Comparison of ENCODE assay signal across 14 cellular contexts in genomic region chr7:2621948-2622640, GRCh38. TPM values are rescaled to one million over a fixed set of nuclear protein-coding genes. Genes with fewer than 3 reads are reported as not detected.
DNase-seq lines count a peak whose midpoint lies in the region; ATAC-seq and TF ChIP-seq lines count a peak whose summit lies in the region.
"Had no signal": no experiment of that assay in that cellular context is flagged by ENCODE, and none has a peak within 500 bp of the region (broad histone marks: within the 10 kb centered on the region; RNA-seq: fewer than 3 reads in every experiment).

No MANE protein-coding gene starts in this region.

- H3K79me2 ChIP-seq in GM23338 (replicated peaks; ENCODE audit: insufficient read depth) = no peaks in the 10 kb centered on the region
- H3K79me2 ChIP-seq in neural progenitor cell (ENCODE audit: low read depth) = no peaks in the 10 kb centered on the region

- H3K4me3 ChIP-seq in GM23338 (no peak overlapping the region), endodermal cell (ENCODE audit: low read length) (no peak overlapping the region), neural progenitor cell (no peak overlapping the region)
- H3K4me3 ChIP-seq: adrenal gland, MG63 had no signal

- H3K4me1 Mint-ChIP-seq in GM23338 = peaks cover 29% of the 10 kb centered on the region
- peaks cover 27% of the 10 kb centered on the region for H3K4me1 Mint-ChIP-seq in endodermal cell
- peaks cover 57% of the 10 kb centered on the region for H3K4me1 Mint-ChIP-seq in neural progenitor cell
- no peaks in the 10 kb centered on the region for H3K4me1 Mint-ChIP-seq in activated naive CD4-positive, alpha-beta T cell treated with anti-CD3 and anti-CD28 coated beads for 36 hours (ENCODE audit: low read depth)

- H3K27ac Mint-ChIP-seq in GM23338 (peak overlapping the region; percentile 85), endodermal cell (peak overlapping the region; percentile 84), neural progenitor cell (peak overlapping the region; percentile 83)
- H3K27ac Mint-ChIP-seq in activated naive CD4-positive, alpha-beta T cell treated with anti-CD3 and anti-CD28 coated beads for 36 hours = no peak overlapping the region
- H3K27ac Mint-ChIP-seq: CD8-positive, alpha-beta T cell; naive thymus-derived CD8-positive, alpha-beta T cell had no signal

- H3K4me1 ChIP-seq in GM23338 (ENCODE audit: insufficient read depth) = peaks cover 13% of the 10 kb centered on the region
- H3K4me1 ChIP-seq in endodermal cell (ENCODE audit: control insufficient read depth, insufficient read depth, low read length) = peaks cover 9% of the 10 kb centered on the region
- peaks cover 28% of the 10 kb centered on the region for H3K4me1 ChIP-seq in neural progenitor cell

- DNase-seq in GM23338 (ENCODE audit: low spot score) (peak; percentile 79), NCI-H1092 treated with DMSO at 0.1 percent for 48 hours (lab: John Stamatoyannopoulos, UW) (peak; percentile 36), endodermal cell (peak; percentile 91), neural progenitor cell (ENCODE audit: low spot score) (peak; percentile 70), GDM1 (lab: John Stamatoyannopoulos, UW) (no peak)
- DNase-seq in activated naive CD4-positive, alpha-beta T cell treated with anti-CD3 and anti-CD28 coated beads for 36 hours = no peak
- DNase-seq: CD8-positive, alpha-beta T cell; cortex of kidney; foreskin fibroblast; MG63; naive thymus-derived CD8-positive, alpha-beta T cell; NCI-H446 treated with DMSO at 0.1 percent for 48 hours had no signal

- peak overlapping the region; percentile 84 for H2AFZ ChIP-seq in GM23338
- H2AFZ ChIP-seq in neural progenitor cell (replicated peaks) = no peak overlapping the region

- H3K9me3 ChIP-seq in endodermal cell (ENCODE audit: control insufficient read depth, low read length) (no peaks in the 10 kb centered on the region), neural progenitor cell (ENCODE audit: low read depth) (no peaks in the 10 kb centered on the region)
- H3K9me3 ChIP-seq: adrenal gland, MG63 had no signal

- H4K20me1 ChIP-seq in GM23338 (replicated peaks; ENCODE audit: insufficient read depth) (no peaks in the 10 kb centered on the region), neural progenitor cell (ENCODE audit: low read depth) (no peaks in the 10 kb centered on the region)

- CTCF ChIA-PET in activated naive CD4-positive, alpha-beta T cell treated with anti-CD3 and anti-CD28 coated beads for 36 hours (lab: Charles Lee) = no interaction called here

- H3K36me3 Mint-ChIP-seq in GM23338 (ENCODE audit: low read depth) (no peaks in the 10 kb centered on the region), endodermal cell (ENCODE audit: low read depth) (no peaks in the 10 kb centered on the region), neural progenitor cell (no peaks in the 10 kb centered on the region)
- no peaks in the 10 kb centered on the region for H3K36me3 Mint-ChIP-seq in activated naive CD4-positive, alpha-beta T cell treated with anti-CD3 and anti-CD28 coated beads for 36 hours (ENCODE audit: low read depth)
- H3K36me3 Mint-ChIP-seq: CD8-positive, alpha-beta T cell; naive thymus-derived CD8-positive, alpha-beta T cell had no signal

- ATAC-seq in GM23338 (peak; percentile 65), GM21515 (IDR thresholded peaks at IDR 0.05; ENCODE audit: unreplicated experiment) (no peak)
- ATAC-seq: CD8-positive, alpha-beta T cell; naive thymus-derived CD8-positive, alpha-beta T cell had no signal

- no peaks in the 10 kb centered on the region for H3K9me2 ChIP-seq in GM23338 (ENCODE audit: insufficient read depth)

- H3F3A ChIP-seq in GM23338 (replicated peaks; ENCODE audit: low read depth) = peaks cover 17% of the 10 kb centered on the region; the same call in 1 of the 2 replicates
- H3F3A ChIP-seq in neural progenitor cell (ENCODE audit: low read depth) = peaks cover 31% of the 10 kb centered on the region

- H3K4me2 ChIP-seq in GM23338 (peak overlapping the region; percentile 56; the same call in 1 of the 2 replicates), neural progenitor cell (peak overlapping the region; percentile 11)

- TF ChIP-seq CTCF in GM23338 (conservative IDR thresholded peaks at IDR 0.05; ENCODE audit: low read depth in 2 of 2) (no peak), endodermal cell (conservative IDR thresholded peaks at IDR 0.05) (no peak), neural progenitor cell (IDR thresholded peaks at IDR 0.05) (no peak)

- H3K9me3 Mint-ChIP-seq in GM23338 (no peaks in the 10 kb centered on the region), endodermal cell (peaks cover 2% of the 10 kb centered on the region), neural progenitor cell (no peaks in the 10 kb centered on the region)
- no peaks in the 10 kb centered on the region for H3K9me3 Mint-ChIP-seq in activated naive CD4-positive, alpha-beta T cell treated with anti-CD3 and anti-CD28 coated beads for 36 hours
- H3K9me3 Mint-ChIP-seq: CD8-positive, alpha-beta T cell; naive thymus-derived CD8-positive, alpha-beta T cell had no signal

- no peak overlapping the region; the same call in 2 of the 3 replicates for H3K4me3 Mint-ChIP-seq in GM23338
- no peak overlapping the region for H3K4me3 Mint-ChIP-seq in endodermal cell
- H3K4me3 Mint-ChIP-seq in neural progenitor cell = no peak overlapping the region
- no peak overlapping the region for H3K4me3 Mint-ChIP-seq in activated naive CD4-positive, alpha-beta T cell treated with anti-CD3 and anti-CD28 coated beads for 36 hours
- H3K4me3 Mint-ChIP-seq: CD8-positive, alpha-beta T cell; naive thymus-derived CD8-positive, alpha-beta T cell had no signal

- no peaks in the 10 kb centered on the region for H3K27me3 ChIP-seq in GM23338 (ENCODE audit: insufficient read depth)
- H3K27me3 ChIP-seq in endodermal cell (ENCODE audit: control insufficient read depth, insufficient read depth, low read length, poor library complexity, severe bottlenecking) = no peaks in the 10 kb centered on the region
- H3K27me3 ChIP-seq in neural progenitor cell = no peaks in the 10 kb centered on the region
- H3K27me3 ChIP-seq: adrenal gland, MG63 had no signal

- H3K36me3 ChIP-seq in GM23338 (ENCODE audit: insufficient read depth) (no peaks in the 10 kb centered on the region), endodermal cell (ENCODE audit: control insufficient read depth, insufficient read depth, low read length) (no peaks in the 10 kb centered on the region), neural progenitor cell (no peaks in the 10 kb centered on the region)
- H3K36me3 ChIP-seq: adrenal gland, MG63 had no signal

- H3K27me3 Mint-ChIP-seq in GM23338 (ENCODE audit: insufficient read depth, low read depth, poor library complexity) (peaks cover 13% of the 10 kb centered on the region), endodermal cell (ENCODE audit: insufficient read depth) (no peaks in the 10 kb centered on the region), neural progenitor cell (ENCODE audit: insufficient read depth, low read depth) (peaks cover 5% of the 10 kb centered on the region)
- H3K27me3 Mint-ChIP-seq in activated naive CD4-positive, alpha-beta T cell treated with anti-CD3 and anti-CD28 coated beads for 36 hours (ENCODE audit: low read depth) = no peaks in the 10 kb centered on the region

- H3K9ac ChIP-seq in endodermal cell (ENCODE audit: extremely low read depth, low read length, poor library complexity, severe bottlenecking) (no peak overlapping the region), neural progenitor cell (no peak overlapping the region)

- WGBS in endodermal cell (ENCODE audit: insufficient coverage in 1 of 2, insufficient read length in 1 of 2), 2 experiments = 32 to 68% methylated on average over 4 to 12 of the region's 12 CpGs

- intact Hi-C loops in activated naive CD4-positive, alpha-beta T cell treated with anti-CD3 and anti-CD28 coated beads for 36 hours (cut with micrococcal nuclease) = no loop called here

- H3K27ac ChIP-seq in GM23338 (ENCODE audit: low read depth) (peak overlapping the region; percentile 67), endodermal cell (ENCODE audit: low read depth, low read length) (peak overlapping the region; percentile 72), neural progenitor cell (no peak overlapping the region)

TF ChIP-seq in GM23338, 12 proteins besides CTCF, POLR2A, EP300 and RAD21:
- no peak for TF ChIP-seq ZNF114 (CRISPR knock-in tag; IDR thresholded peaks at IDR 0.05)

RNA-seq across cellular contexts. Expression of gene TTYH3, which starts 9.7 kb away (rescaled TPM):
- total RNA-seq in GM23338 (2014; rRNA removed; shearing (Covaris generic)) = 113 and 126 TPM in 2 replicates
- 59.6 and 62.3 TPM in 2 replicates for polyA plus RNA-seq in GM23338 (2016; fragmentation: Nextera tagmentation; extraction: Ambion mirVana)
- total RNA-seq in endodermal cell (100 to 1,000 TPM; 145 to 152 TPM), neural progenitor cell (ENCODE audit: low replicate concordance) (13.2 and 60.0 TPM in 2 replicates)
- 164 TPM for polyA plus RNA-seq in endodermal cell (2013, experiment 1 of 2)
- 151 TPM for polyA plus RNA-seq in endodermal cell (2013, experiment 2 of 2)
- total RNA-seq in activated naive CD4-positive, alpha-beta T cell treated with anti-CD3 and anti-CD28 coated beads for 36 hours = 10 to 100 TPM; 20.7 to 22.6 TPM

Comparison
In these comparisons a context has a peak if more than half of its experiments do, and no peak if none do; other contexts are left out.
1. DNase-seq: peak in GM23338 (single experiment), NCI-H1092 treated with DMSO at 0.1 percent for 48 hours (single experiment), endodermal cell (single experiment) and neural progenitor cell (single experiment); none in GDM1 (single experiment) and activated naive CD4-positive, alpha-beta T cell treated with anti-CD3 and anti-CD28 coated beads for 36 hours (single experiment).